1 cellular context compared by ENCODE assay signal in genomic region chr22:35752833-35753189, GRCh38.
TF ChIP-seq lines count a peak whose summit lies in the region.

No MANE protein-coding gene starts in this region.

TF ChIP-seq in WTC11, 78 proteins besides CTCF, POLR2A, EP300 and RAD21 (continued from another document):
- TF ChIP-seq ATF6 (CRISPR knock-in tag; IDR thresholded peaks at IDR 0.05) = no peak
